Comparison of ENCODE assay signal across 1 cellular context in the genomic region with DNA sequence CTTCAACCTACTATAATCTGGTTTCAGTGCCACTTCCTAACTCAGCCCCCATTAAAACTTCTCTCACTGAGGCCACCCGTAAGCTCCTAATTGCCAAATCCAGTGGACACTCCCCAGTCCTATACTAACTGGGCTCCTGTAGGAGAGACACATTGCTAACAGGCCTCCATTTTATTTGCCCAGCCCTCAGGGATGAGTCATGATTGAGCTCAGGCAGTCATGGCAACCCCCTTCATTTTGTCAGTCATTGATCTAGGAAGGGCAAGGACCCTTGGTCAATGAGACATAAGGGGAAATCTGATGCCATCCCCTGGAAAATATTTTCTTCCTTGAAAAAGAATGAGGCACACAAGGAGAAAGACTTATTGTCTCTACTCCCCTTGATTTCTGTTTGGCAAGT.
TF ChIP-seq lines count a peak whose summit lies in the region.

No MANE protein-coding gene starts in this region.

TF ChIP-seq in HCT116, 20 proteins besides CTCF, POLR2A, EP300 and RAD21 (continued from another document):
- TF ChIP-seq, protein P1, sequence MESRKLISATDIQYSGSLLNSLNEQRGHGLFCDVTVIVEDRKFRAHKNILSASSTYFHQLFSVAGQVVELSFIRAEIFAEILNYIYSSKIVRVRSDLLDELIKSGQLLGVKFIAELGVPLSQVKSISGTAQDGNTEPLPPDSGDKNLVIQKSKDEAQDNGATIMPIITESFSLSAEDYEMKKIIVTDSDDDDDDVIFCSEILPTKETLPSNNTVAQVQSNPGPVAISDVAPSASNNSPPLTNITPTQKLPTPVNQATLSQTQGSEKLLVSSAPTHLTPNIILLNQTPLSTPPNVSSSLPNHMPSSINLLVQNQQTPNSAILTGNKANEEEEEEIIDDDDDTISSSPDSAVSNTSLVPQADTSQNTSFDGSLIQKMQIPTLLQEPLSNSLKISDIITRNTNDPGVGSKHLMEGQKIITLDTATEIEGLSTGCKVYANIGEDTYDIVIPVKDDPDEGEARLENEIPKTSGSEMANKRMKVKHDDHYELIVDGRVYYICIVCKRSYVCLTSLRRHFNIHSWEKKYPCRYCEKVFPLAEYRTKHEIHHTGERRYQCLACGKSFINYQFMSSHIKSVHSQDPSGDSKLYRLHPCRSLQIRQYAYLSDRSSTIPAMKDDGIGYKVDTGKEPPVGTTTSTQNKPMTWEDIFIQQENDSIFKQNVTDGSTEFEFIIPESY (IDR thresholded peaks at IDR 0.05; ENCODE audit: extremely low read depth, insufficient replicate concordance, low read length), result no peak
- TF ChIP-seq SP1 (IDR thresholded peaks at IDR 0.05; ENCODE audit: low read depth) (no peak), EZH2phosphoT487 (IDR thresholded peaks at IDR 0.05; ENCODE audit: borderline replicate concordance) (no peak), ELF1 (IDR thresholded peaks at IDR 0.05; ENCODE audit: borderline replicate concordance, low read depth) (no peak), CEBPB (IDR thresholded peaks at IDR 0.05; ENCODE audit: low read depth) (no peak), JUND (IDR thresholded peaks at IDR 0.05) (no peak)
